Comparison of ENCODE assay signal across 8 cellular contexts in the genomic region with DNA sequence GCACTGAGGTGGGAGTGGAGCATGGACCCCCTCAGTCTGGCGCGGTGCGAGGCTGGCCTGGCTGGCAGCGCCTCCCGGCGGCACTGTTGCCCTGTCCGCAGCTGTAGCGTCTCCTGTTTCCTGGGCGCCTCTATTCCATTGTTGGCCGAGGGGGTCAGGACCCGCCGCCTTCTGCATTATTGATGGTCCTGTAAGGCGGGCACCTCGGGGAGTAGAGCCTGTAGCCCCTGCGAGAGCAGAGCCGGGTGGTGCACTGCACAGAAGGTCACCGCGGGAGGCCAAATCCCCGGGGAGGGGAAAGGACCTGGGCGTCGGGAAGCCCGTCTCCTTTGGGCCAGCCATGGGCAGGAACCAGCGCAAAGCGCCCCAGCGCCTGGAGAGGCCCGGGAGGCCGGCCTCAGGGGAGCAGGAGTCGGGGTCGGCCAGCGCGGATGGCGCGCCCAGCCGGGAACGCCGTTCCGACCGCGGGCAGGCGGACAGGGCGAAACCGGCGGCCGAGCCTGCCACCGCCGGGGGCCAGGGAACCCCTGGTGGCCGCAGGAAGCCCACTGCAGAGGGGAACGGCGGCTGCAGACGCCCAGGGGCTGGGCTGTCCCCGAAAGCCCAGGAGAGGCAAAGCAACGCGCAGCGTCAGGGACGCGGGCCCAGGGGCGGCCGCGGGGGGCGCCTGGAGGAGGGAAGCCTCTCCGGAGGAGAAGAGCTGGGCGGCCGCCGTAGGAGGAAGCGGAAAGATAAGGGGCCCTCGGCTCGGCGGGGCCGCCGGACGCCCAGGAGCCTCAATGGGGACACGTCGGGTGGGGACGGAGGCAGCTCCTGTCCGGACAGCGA. TPM values are rescaled to one million over a fixed set of nuclear protein-coding genes. Genes with fewer than 3 reads are reported as not detected.
DNase-seq lines count a peak whose midpoint lies in the region; ATAC-seq lines count a peak whose summit lies in the region.

A gene (plus strand): TSS at position 83 of the 828 bp plus-strand sequence. CDS start 258 bp downstream, at position 341.

- H3K4me1 Mint-ChIP-seq in activated CD4-positive, alpha-beta memory T cell treated with anti-CD3 and anti-CD28 coated beads, Interleukin-2, amount 10 ng/mL, durations not matched to agents 7 days and 5 days: peaks cover 17% of the 10 kb centered on the region

- POLR2A ChIA-PET in activated CD4-positive, alpha-beta memory T cell treated with anti-CD3 and anti-CD28 coated beads, Interleukin-2, amount 10 ng/mL, durations not matched to agents 7 days and 5 days (lab: Charles Lee): interaction anchor here (0.5 to 2.4 kb wide), 8 partner anchors 17 to 317 kb away, joined by 3 to 12 read pairs (median 4); a partner anchor contains a TSS

- WGBS in mesodermal cell (ENCODE audit: insufficient coverage in 2 of 2), 2 experiments: 19 to 21% methylated on average over 70 to 76 of the region's 76 CpGs

- ATAC-seq in GM18867 (IDR thresholded peaks at IDR 0.05; ENCODE audit: unreplicated experiment): no peak

- no peak within 1 kb of the TSS for H3K4me3 Mint-ChIP-seq in activated CD4-positive, alpha-beta memory T cell treated with anti-CD3 and anti-CD28 coated beads, Interleukin-2, amount 10 ng/mL, durations not matched to agents 7 days and 5 days

- no peaks in the 10 kb centered on the region for H3K9me3 Mint-ChIP-seq in activated CD4-positive, alpha-beta memory T cell treated with anti-CD3 and anti-CD28 coated beads, Interleukin-2, amount 10 ng/mL, durations not matched to agents 7 days and 5 days

- peaks cover 6% of the 10 kb centered on the region for H3K9me3 ChIP-seq in mesodermal cell (ENCODE audit: control insufficient read depth, low read length)

- H3K36me3 Mint-ChIP-seq in activated CD4-positive, alpha-beta memory T cell treated with anti-CD3 and anti-CD28 coated beads, Interleukin-2, amount 10 ng/mL, durations not matched to agents 7 days and 5 days (ENCODE audit: low read depth): no peaks in the 10 kb centered on the region

- H3K27ac Mint-ChIP-seq in activated CD4-positive, alpha-beta memory T cell treated with anti-CD3 and anti-CD28 coated beads, Interleukin-2, amount 10 ng/mL, durations not matched to agents 7 days and 5 days: no peak within 1 kb of the TSS

- peak; percentile 58 for DNase-seq in Daoy (ENCODE audit: low read depth)
- peak; percentile 53 for DNase-seq in NCI-H146 treated with DMSO at 0.1 percent for 48 hours (lab: John Stamatoyannopoulos, UW; ENCODE audit: unreplicated experiment)
- DNase-seq in activated CD4-positive, alpha-beta memory T cell treated with anti-CD3 and anti-CD28 coated beads, Interleukin-2, amount 10 ng/mL, durations not matched to agents 7 days and 5 days: peak; percentile 41
- DNase-seq in ecto neural progenitor cell (ENCODE audit: low spot score): peak; percentile 86
- DNase-seq in stimulated activated CD8-positive, alpha-beta memory T cell treated with anti-CD3 and anti-CD28 coated beads, Interleukin-2, amount 100 ng/mL, for 48 hours (ENCODE audit: low read depth in 2 of 2): peak; percentile 41 to 46
- DNase-seq in AG08396 (ENCODE audit: low spot score): no peak

- no peaks in the 10 kb centered on the region for H3K4me1 ChIP-seq in mesodermal cell (ENCODE audit: control insufficient read depth, insufficient read depth, low read length, poor library complexity, severe bottlenecking)

- H3K27me3 Mint-ChIP-seq in activated CD4-positive, alpha-beta memory T cell treated with anti-CD3 and anti-CD28 coated beads, Interleukin-2, amount 10 ng/mL, durations not matched to agents 7 days and 5 days: peaks cover 31% of the 10 kb centered on the region

- CTCF ChIA-PET in activated CD4-positive, alpha-beta memory T cell treated with anti-CD3 and anti-CD28 coated beads, Interleukin-2, amount 10 ng/mL, durations not matched to agents 7 days and 5 days (lab: Charles Lee): interaction anchor here (0.5 to 6.4 kb wide), 9 partner anchors 14 to 299 kb away, joined by 3 to 38 read pairs (median 5); a partner anchor contains a TSS

- H3K4me3 ChIP-seq in mesodermal cell (ENCODE audit: extremely low read depth, insufficient read depth, low read length, poor library complexity, severe bottlenecking): peak within 1 kb of the TSS; percentile 41

- no peaks in the 10 kb centered on the region for H3K36me3 ChIP-seq in mesodermal cell (ENCODE audit: control insufficient read depth, insufficient read depth, low read length)

- H3K27ac ChIP-seq in mesodermal cell (ENCODE audit: low read depth, low read length, severe bottlenecking): peak within 1 kb of the TSS; percentile 64

RNA-seq across cellular contexts. Expression of the gene that starts here (rescaled TPM):
- 0.48 and 0.69 TPM in 2 replicates for total RNA-seq in Daoy (2014; rRNA removed; shearing (Covaris generic))
- 10 to 100 TPM; 11.3 to 13.7 TPM for total RNA-seq in activated CD4-positive, alpha-beta memory T cell treated with anti-CD3 and anti-CD28 coated beads, Interleukin-2, amount 10 ng/mL, durations not matched to agents 7 days and 5 days
- polyA plus RNA-seq in mesodermal cell (2013, experiment 1 of 2): 35.3 TPM
- 28.7 TPM for polyA plus RNA-seq in mesodermal cell (2013, experiment 2 of 2)

Comparison
In these comparisons a context has a peak if more than half of its experiments do, and no peak if none do; other contexts are left out.
1. Peak in DNase-seq in Daoy; RNA of the gene not detected or under 1 TPM.